9 cellular contexts compared by ENCODE assay signal in genomic region chr17:34703533-34703932, GRCh38.
A peak's percentile ranks its signal among the peaks of the same experiment; 100 is the strongest.
DNase-seq lines count a peak whose midpoint lies in the region; ATAC-seq and TF ChIP-seq lines count a peak whose summit lies in the region.
"Had no signal": no experiment of that assay in that cellular context is flagged by ENCODE, and none has a peak within 500 bp of the region (broad histone marks: within the 10 kb centered on the region; RNA-seq: fewer than 3 reads in every experiment).

No MANE protein-coding gene starts in this region.

- TF ChIP-seq EP300 in stomach (IDR thresholded peaks at IDR 0.05): no peak

- H3K27me3 ChIP-seq in PC-3 (ENCODE audit: low read length) (no peaks in the 10 kb centered on the region), stomach (peaks cover 0 to 44% (median 0%) of the 10 kb centered on the region in 3 donors)
- H3K27me3 ChIP-seq: BLaER1 treated with 17β-estradiol and CSF1 and Interleukin-3, amounts not matched to agents 10 nM and 100 nM had no signal

- H3F3A ChIP-seq in PC-3 (ENCODE audit: low read length, unreplicated experiment): no peaks in the 10 kb centered on the region

- peaks cover 9% of the 10 kb centered on the region for H3K27me3 Mint-ChIP-seq in activated CD8-positive, alpha-beta memory T cell treated with anti-CD3 and anti-CD28 coated beads, Interleukin-2, amount 10 ng/mL, durations not matched to agents 7 days and 5 days
- H3K27me3 Mint-ChIP-seq in endothelial cell (ENCODE audit: unreplicated experiment): peaks cover 3% of the 10 kb centered on the region

- H3K36me3 Mint-ChIP-seq in activated CD8-positive, alpha-beta memory T cell treated with anti-CD3 and anti-CD28 coated beads, Interleukin-2, amount 10 ng/mL, durations not matched to agents 7 days and 5 days: peaks cover 2% of the 10 kb centered on the region
- no peaks in the 10 kb centered on the region for H3K36me3 Mint-ChIP-seq in endothelial cell (ENCODE audit: low read depth, unreplicated experiment)

- no peak overlapping the region for H3K4me2 ChIP-seq in PC-3 (ENCODE audit: low read length)
- H3K4me2 ChIP-seq: BLaER1 treated with 17β-estradiol and CSF1 and Interleukin-3, amounts not matched to agents 10 nM and 100 nM had no signal

- H3K27ac Mint-ChIP-seq in activated CD8-positive, alpha-beta memory T cell treated with anti-CD3 and anti-CD28 coated beads, Interleukin-2, amount 10 ng/mL, durations not matched to agents 7 days and 5 days: no peak overlapping the region
- H3K27ac Mint-ChIP-seq in endothelial cell (ENCODE audit: unreplicated experiment): no peak overlapping the region

- intact Hi-C loops in PC-3 (cut with micrococcal nuclease) (no loop called here), stomach (cut with DNase I; ENCODE audit: low total_unique reads) (no loop called here)

- WGBS in stomach, 5 donors: 17 to 36% (median 23%) methylated on average over 3 of the region's 3 CpGs

- TF ChIP-seq CTCF in PC-3 (conservative IDR thresholded peaks at IDR 0.05; ENCODE audit: low read depth, low read length): no peak
- no peak for TF ChIP-seq CTCF in endothelial cell (IDR thresholded peaks at IDR 0.05; ENCODE audit: unreplicated experiment)
- no peak for TF ChIP-seq CTCF in stomach (IDR thresholded peaks at IDR 0.05)

- POLR2A ChIA-PET in PC-3 (lab: Charles Lee; ENCODE audit: unreplicated experiment): no interaction called here

- no TSS peak for BruUV-seq in PC-3 (replicated peaks; lab: Mats Ljungman, UMichigan)

- CTCF ChIA-PET in activated CD8-positive, alpha-beta memory T cell treated with anti-CD3 and anti-CD28 coated beads, Interleukin-2, amount 10 ng/mL, durations not matched to agents 7 days and 5 days (lab: Charles Lee): no interaction called here
- CTCF ChIA-PET in PC-3 (lab: Charles Lee): no interaction called here

- H3K36me3 ChIP-seq in PC-3 (ENCODE audit: low read depth, low read length) (no peaks in the 10 kb centered on the region), stomach (no peaks in the 10 kb centered on the region)
- H3K36me3 ChIP-seq: BLaER1 treated with 17β-estradiol and CSF1 and Interleukin-3, amounts not matched to agents 10 nM and 100 nM had no signal

- peak; percentile 56 for DNase-seq in activated CD8-positive, alpha-beta memory T cell treated with anti-CD3 and anti-CD28 coated beads, Interleukin-2, amount 10 ng/mL, durations not matched to agents 7 days and 5 days
- no peak for DNase-seq in activated CD8-positive, alpha-beta memory T cell treated with anti-CD3 and anti-CD28 coated beads for 24 hours
- DNase-seq in PC-3: peak; percentile 48
- DNase-seq in endothelial cell (ENCODE audit: low spot score): peak; percentile 74
- peak; percentile 1 for DNase-seq in smooth muscle cell of the brain vasculature (ENCODE audit: low read depth, low spot score)
- no peak for DNase-seq in NCI-H1436 treated with DMSO at 0.1 percent for 48 hours (lab: John Stamatoyannopoulos, UW)
- no peak for DNase-seq in stomach

- no peaks in the 10 kb centered on the region for H3K9me3 ChIP-seq in PC-3 (ENCODE audit: low read length)
- H3K9me3 ChIP-seq in stomach: no peaks in the 10 kb centered on the region
- H3K9me3 ChIP-seq: BLaER1 treated with 17β-estradiol and CSF1 and Interleukin-3, amounts not matched to agents 10 nM and 100 nM had no signal

- H3K27ac ChIP-seq in PC-3 (ENCODE audit: low read length): no peak overlapping the region
- no peak overlapping the region for H3K27ac ChIP-seq in stomach
- H3K27ac ChIP-seq: BLaER1 treated with 17β-estradiol and CSF1 and Interleukin-3, amounts not matched to agents 10 nM and 100 nM had no signal

- TF ChIP-seq POLR2A in stomach (IDR thresholded peaks at IDR 0.05): no peak

- no peak overlapping the region for H2AFZ ChIP-seq in PC-3 (ENCODE audit: low read length)

- no peaks in the 10 kb centered on the region for H3K4me1 Mint-ChIP-seq in activated CD8-positive, alpha-beta memory T cell treated with anti-CD3 and anti-CD28 coated beads, Interleukin-2, amount 10 ng/mL, durations not matched to agents 7 days and 5 days
- no peaks in the 10 kb centered on the region for H3K4me1 Mint-ChIP-seq in endothelial cell (ENCODE audit: unreplicated experiment)

- H3K4me3 ChIP-seq in PC-3 (ENCODE audit: low read length): no peak overlapping the region
- H3K4me3 ChIP-seq in stomach: no peak overlapping the region
- H3K4me3 ChIP-seq: BLaER1 treated with 17β-estradiol and CSF1 and Interleukin-3, amounts not matched to agents 10 nM and 100 nM had no signal

- no peaks in the 10 kb centered on the region for H4K20me1 ChIP-seq in PC-3 (ENCODE audit: low read length)
- H4K20me1 ChIP-seq: BLaER1 treated with 17β-estradiol and CSF1 and Interleukin-3, amounts not matched to agents 10 nM and 100 nM had no signal

- H3K4me1 ChIP-seq in PC-3 (ENCODE audit: insufficient read depth, low read length) (no peaks in the 10 kb centered on the region), stomach (no peaks in the 10 kb centered on the region)
- H3K4me1 ChIP-seq: BLaER1 treated with 17β-estradiol and CSF1 and Interleukin-3, amounts not matched to agents 10 nM and 100 nM had no signal

- no peaks in the 10 kb centered on the region for H3K79me2 ChIP-seq in PC-3 (ENCODE audit: low read length)

- H3K9ac ChIP-seq in PC-3 (ENCODE audit: low read length): no peak overlapping the region
- H3K9ac ChIP-seq: BLaER1 treated with 17β-estradiol and CSF1 and Interleukin-3, amounts not matched to agents 10 nM and 100 nM had no signal

- no peak overlapping the region for H3K4me3 Mint-ChIP-seq in activated CD8-positive, alpha-beta memory T cell treated with anti-CD3 and anti-CD28 coated beads, Interleukin-2, amount 10 ng/mL, durations not matched to agents 7 days and 5 days
- H3K4me3 Mint-ChIP-seq in endothelial cell (ENCODE audit: unreplicated experiment): no peak overlapping the region

- no peaks in the 10 kb centered on the region for H3K9me2 ChIP-seq in PC-3 (replicated peaks; ENCODE audit: low read length)

- no peak for ATAC-seq in activated CD8-positive, alpha-beta memory T cell treated with anti-CD3 and anti-CD28 coated beads, Interleukin-2, amount 10 ng/mL, durations not matched to agents 7 days and 5 days
- ATAC-seq in PC-3 (no peak), HG03342 (IDR thresholded peaks at IDR 0.05; ENCODE audit: unreplicated experiment) (no peak)

- no peaks in the 10 kb centered on the region for H3K9me3 Mint-ChIP-seq in activated CD8-positive, alpha-beta memory T cell treated with anti-CD3 and anti-CD28 coated beads, Interleukin-2, amount 10 ng/mL, durations not matched to agents 7 days and 5 days (ENCODE audit: low read depth)
- H3K9me3 Mint-ChIP-seq in endothelial cell (ENCODE audit: unreplicated experiment): no peaks in the 10 kb centered on the region

Comparison
In these comparisons a context has a peak if more than half of its experiments do, and no peak if none do; other contexts are left out.
1. DNase-seq: peak in activated CD8-positive, alpha-beta memory T cell treated with anti-CD3 and anti-CD28 coated beads, Interleukin-2, amount 10 ng/mL, durations not matched to agents 7 days and 5 days (single experiment), PC-3 (single experiment), endothelial cell (single experiment) and smooth muscle cell of the brain vasculature (single experiment); none in activated CD8-positive, alpha-beta memory T cell treated with anti-CD3 and anti-CD28 coated beads for 24 hours (single experiment), NCI-H1436 treated with DMSO at 0.1 percent for 48 hours (single experiment) and stomach (single experiment).